19 cellular contexts compared by ENCODE assay signal in the genomic region with DNA sequence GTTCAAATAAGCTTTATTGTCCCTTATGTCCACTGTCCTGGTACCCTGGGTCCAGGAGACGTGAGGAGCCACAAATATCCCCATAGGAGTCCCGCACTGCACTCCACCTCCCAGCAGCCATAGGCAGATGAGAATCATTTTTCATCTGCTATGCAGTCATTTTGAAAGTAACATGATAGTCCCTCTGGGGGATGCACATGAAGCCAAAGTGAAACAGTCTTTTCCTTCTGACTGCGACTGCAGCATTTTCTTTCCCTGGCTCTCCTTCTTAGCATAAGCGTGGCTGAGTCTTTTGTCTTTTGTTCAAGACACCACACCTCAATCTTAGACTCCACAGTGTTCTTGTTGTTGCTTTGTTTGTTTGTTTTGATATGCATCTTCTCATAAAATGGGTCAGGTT.
DNase-seq lines count a peak whose midpoint lies in the region; ATAC-seq, FAIRE-seq and TF ChIP-seq lines count a peak whose summit lies in the region.
"Had no signal": no experiment of that assay in that cellular context is flagged by ENCODE, and none has a peak within 500 bp of the region (broad histone marks: within the 10 kb centered on the region; RNA-seq: fewer than 3 reads in every experiment).

No MANE protein-coding gene starts in this region.

- no peaks in the 10 kb centered on the region for H4K20me1 ChIP-seq in GM12878 (ENCODE audit: control insufficient read depth, insufficient read depth)

- SMC1A ChIA-PET in GM12878 (lab: Charles Lee; ENCODE audit: uncharacterized antibody, unreplicated experiment), result no interaction called here

- H3K27me3 ChIP-seq in GM12878 (replicated peaks in 1 of 2; ENCODE audit: control insufficient read depth in 2 of 2, insufficient read depth in 2 of 2, low read length in 1 of 2), result peaks cover 0 to 3% of the 10 kb centered on the region in 2 experiments; a peak in 3 of 4 replicates
- H3K27me3 ChIP-seq: stomach had no signal

- ATAC-seq in GM12878, result peak; percentile 78
- ATAC-seq: PC-3, T-cell had no signal

- POLR2A ChIA-PET in HEK293T (lab: Yijun Ruan, JAX) (no interaction called here), GM12878 (lab: Charles Lee) (no interaction called here)
- POLR2A ChIA-PET in activated CD4-positive, alpha-beta memory T cell treated with anti-CD3 and anti-CD28 coated beads for 36 hours (lab: Charles Lee), result no interaction called here

- no peak for FAIRE-seq in GM12878 (lab: Jason Lieb, UNC)
- FAIRE-seq: GM12892, H54 had no signal

- RAD21 ChIA-PET in GM12878 (lab: Charles Lee; ENCODE audit: unreplicated experiment), result no interaction called here

- H3K9me3 Mint-ChIP-seq in nephron, result peaks cover 9% of the 10 kb centered on the region
- H3K9me3 Mint-ChIP-seq in activated CD4-positive, alpha-beta memory T cell treated with anti-CD3 and anti-CD28 coated beads for 36 hours, result no peaks in the 10 kb centered on the region
- H3K9me3 Mint-ChIP-seq: activated naive CD8-positive, alpha-beta T cell treated with anti-CD3 and anti-CD28 coated beads, Interleukin-2, amount 10 ng/mL, durations not matched to agents 7 days and 5 days; T-cell had no signal

- in situ Hi-C loops in GM12878 (cut with MboI), result no loop called here

- no peak for TF ChIP-seq POLR2A in GM12878 (IDR thresholded peaks at IDR 0.05; ENCODE audit: low read depth, low read length)

- TF ChIP-seq CTCF in GM12878 (IDR thresholded peaks at IDR 0.05 in 2 of 3, conservative IDR thresholded peaks at IDR 0.05 in 1 of 3; ENCODE audit: control insufficient read depth in 2 of 3, extremely low read depth in 1 of 3, insufficient read depth in 1 of 3, low read depth in 3 of 3, low read length in 3 of 3) (no peak), nephron (IDR thresholded peaks at IDR 0.05; ENCODE audit: unreplicated experiment in 3 of 3) (no peak)

- H3K4me3 ChIP-seq in GM12878, result no peak overlapping the region
- H3K4me3 ChIP-seq: stomach had no signal

- no peaks in the 10 kb centered on the region for H3K36me3 Mint-ChIP-seq in nephron (ENCODE audit: low read depth)
- no peaks in the 10 kb centered on the region for H3K36me3 Mint-ChIP-seq in activated CD4-positive, alpha-beta memory T cell treated with anti-CD3 and anti-CD28 coated beads for 36 hours
- H3K36me3 Mint-ChIP-seq: activated naive CD8-positive, alpha-beta T cell treated with anti-CD3 and anti-CD28 coated beads, Interleukin-2, amount 10 ng/mL, durations not matched to agents 7 days and 5 days; immature natural killer cell; T-cell had no signal

- no peaks in the 10 kb centered on the region for H3K27me3 Mint-ChIP-seq in nephron (ENCODE audit: low read depth)
- H3K27me3 Mint-ChIP-seq in activated CD4-positive, alpha-beta memory T cell treated with anti-CD3 and anti-CD28 coated beads for 36 hours, result peaks cover 3% of the 10 kb centered on the region
- H3K27me3 Mint-ChIP-seq: B cell had no signal

- H3K4me2 ChIP-seq in GM12878 (ENCODE audit: control insufficient read depth, insufficient read depth), result no peak overlapping the region

- DNase-seq in GM03348 (ENCODE audit: low spot score), result peak; percentile 35
- DNase-seq in HEK293T (ENCODE audit: extremely low spot score), result peak; percentile 35
- peak; percentile 28 for DNase-seq in GM12878 (ENCODE audit: low read depth, low spot score)
- no peak for DNase-seq in caudate nucleus (lab: John Stamatoyannopoulos, UW)
- DNase-seq in activated CD4-positive, alpha-beta T cell treated with anti-CD3 and anti-CD28 coated beads for 48 hours, result no peak
- DNase-seq in activated CD4-positive, alpha-beta memory T cell treated with anti-CD3 and anti-CD28 coated beads for 36 hours, result no peak
- no peak for DNase-seq in stimulated activated CD4-positive, alpha-beta T cell treated with anti-CD3 and anti-CD28 coated beads, Interleukin-1b, Interleukin-23, amount 100 ng/mL, for 48 hours
- DNase-seq: activated naive CD8-positive, alpha-beta T cell treated with anti-CD3 and anti-CD28 coated beads, Interleukin-2, amount 10 ng/mL, durations not matched to agents 7 days and 5 days; dermis blood vessel endothelial cell; DMS79 treated with DMSO at 0.1 percent for 48 hours; immature natural killer cell; MM.1S; PC-3; stomach; T-cell had no signal

- H3K27ac ChIP-seq in GM12878 (ENCODE audit: control insufficient read depth, insufficient read depth) (no peak overlapping the region), caudate nucleus (ENCODE audit: low read depth, low read length) (no peak overlapping the region)
- H3K27ac ChIP-seq: stomach had no signal

- WGBS in GM12878 (ENCODE audit: insufficient coverage, insufficient replicate concordance, low lambda C conversion rate, missing lambda C conversion rate), result 3% methylated on average over 4 of the region's 4 CpGs

- no peaks in the 10 kb centered on the region for H3K9me3 ChIP-seq in GM12878 (replicated peaks; ENCODE audit: control insufficient read depth, insufficient read depth, low read length)
- H3K9me3 ChIP-seq: stomach had no signal

- no peaks in the 10 kb centered on the region for H3K4me1 ChIP-seq in GM12878 (ENCODE audit: control insufficient read depth, insufficient read depth, low read length)
- H3K4me1 ChIP-seq: stomach had no signal

- peak overlapping the region in 1 of 3 experiments; percentile 2 for H3K4me3 Mint-ChIP-seq in nephron
- no peak overlapping the region for H3K4me3 Mint-ChIP-seq in activated CD4-positive, alpha-beta memory T cell treated with anti-CD3 and anti-CD28 coated beads for 36 hours
- H3K4me3 Mint-ChIP-seq: activated naive CD8-positive, alpha-beta T cell treated with anti-CD3 and anti-CD28 coated beads, Interleukin-2, amount 10 ng/mL, durations not matched to agents 7 days and 5 days; B cell; immature natural killer cell; T-cell had no signal

- no TSS peak for BruUV-seq in GM12878 (replicated peaks; lab: Mats Ljungman, UMichigan)

- TF ChIP-seq EP300 in GM12878 (IDR thresholded peaks at IDR 0.05; ENCODE audit: borderline replicate concordance in 1 of 2, control insufficient read depth in 1 of 2, low read depth in 2 of 2, low read length in 2 of 2), result 0 out of 4 replicates have a peak, but pooled peaks have one; percentile 22 to 23

- CTCF ChIA-PET in HEK293T (lab: Yijun Ruan, JAX), result no interaction called here
- CTCF ChIA-PET in GM12878 (lab: Yijun Ruan, JAX), result no interaction called here
- CTCF ChIA-PET in activated CD4-positive, alpha-beta memory T cell treated with anti-CD3 and anti-CD28 coated beads for 36 hours (lab: Charles Lee), result no interaction called here

- H3K27ac Mint-ChIP-seq in nephron, result peak overlapping the region; percentile 84 to 94 (median 90)
- H3K27ac Mint-ChIP-seq in activated CD4-positive, alpha-beta memory T cell treated with anti-CD3 and anti-CD28 coated beads for 36 hours, result no peak overlapping the region
- H3K27ac Mint-ChIP-seq: activated naive CD8-positive, alpha-beta T cell treated with anti-CD3 and anti-CD28 coated beads, Interleukin-2, amount 10 ng/mL, durations not matched to agents 7 days and 5 days; B cell; immature natural killer cell; T-cell had no signal

- intact Hi-C loops in GM12878 (cut with micrococcal nuclease; ENCODE audit: unreplicated experiment), result no loop called here
- intact Hi-C loops in activated CD4-positive, alpha-beta memory T cell treated with anti-CD3 and anti-CD28 coated beads for 36 hours (cut with micrococcal nuclease), result no loop called here

- no peak for TF ChIP-seq RAD21 in GM12878 (IDR thresholded peaks at IDR 0.05; ENCODE audit: insufficient read depth, low read depth, low read length)

- no peak overlapping the region for H3K9ac ChIP-seq in GM12878 (ENCODE audit: control insufficient read depth, insufficient read depth, low read length)

- no peaks in the 10 kb centered on the region for H3K36me3 ChIP-seq in GM12878 (ENCODE audit: control insufficient read depth in 2 of 2, insufficient read depth in 2 of 2, low read length in 1 of 2)
- H3K36me3 ChIP-seq: stomach had no signal

- no peak overlapping the region for H2AFZ ChIP-seq in GM12878 (ENCODE audit: control insufficient read depth, low read depth, low read length)

- peaks cover 51% of the 10 kb centered on the region for H3K4me1 Mint-ChIP-seq in nephron
- no peaks in the 10 kb centered on the region for H3K4me1 Mint-ChIP-seq in activated CD4-positive, alpha-beta memory T cell treated with anti-CD3 and anti-CD28 coated beads for 36 hours (ENCODE audit: low read depth)
- H3K4me1 Mint-ChIP-seq: activated naive CD8-positive, alpha-beta T cell treated with anti-CD3 and anti-CD28 coated beads, Interleukin-2, amount 10 ng/mL, durations not matched to agents 7 days and 5 days; B cell; immature natural killer cell; T-cell had no signal

- H3K79me2 ChIP-seq in GM12878 (ENCODE audit: control insufficient read depth, insufficient read depth, low read length), result no peaks in the 10 kb centered on the region

TF ChIP-seq in HEK293T, 16 proteins besides CTCF, POLR2A, EP300 and RAD21:
- TF ChIP-seq BHLHE40 (IDR thresholded peaks at IDR 0.05; ENCODE audit: borderline replicate concordance), result no peak
- TF ChIP-seq, protein P1, sequence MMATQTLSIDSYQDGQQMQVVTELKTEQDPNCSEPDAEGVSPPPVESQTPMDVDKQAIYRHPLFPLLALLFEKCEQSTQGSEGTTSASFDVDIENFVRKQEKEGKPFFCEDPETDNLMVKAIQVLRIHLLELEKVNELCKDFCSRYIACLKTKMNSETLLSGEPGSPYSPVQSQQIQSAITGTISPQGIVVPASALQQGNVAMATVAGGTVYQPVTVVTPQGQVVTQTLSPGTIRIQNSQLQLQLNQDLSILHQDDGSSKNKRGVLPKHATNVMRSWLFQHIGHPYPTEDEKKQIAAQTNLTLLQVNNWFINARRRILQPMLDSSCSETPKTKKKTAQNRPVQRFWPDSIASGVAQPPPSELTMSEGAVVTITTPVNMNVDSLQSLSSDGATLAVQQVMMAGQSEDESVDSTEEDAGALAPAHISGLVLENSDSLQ (IDR thresholded peaks at IDR 0.05), result peak; percentile 54

TF ChIP-seq in GM12878, 131 proteins besides CTCF, POLR2A, EP300 and RAD21 (continues in another document):
- TF ChIP-seq JUND (IDR thresholded peaks at IDR 0.05; ENCODE audit: low read depth, low read length), result peak; percentile 81; the same call in 1 of the 2 replicates
- peak; percentile 94 for TF ChIP-seq IRF4 (IDR thresholded peaks at IDR 0.05; ENCODE audit: low read depth, low read length)
- 0 out of 2 replicates have a peak, but pooled peaks have one; percentile 19 for TF ChIP-seq PAX5 (IDR thresholded peaks at IDR 0.05; ENCODE audit: borderline replicate concordance, low read depth, low read length)
- TF ChIP-seq POU2F2 (IDR thresholded peaks at IDR 0.05; ENCODE audit: borderline replicate concordance, low read depth, low read length), result 0 out of 3 replicates have a peak, but pooled peaks have one; percentile 25
- no peak for TF ChIP-seq SREBF1 (IDR thresholded peaks at IDR 0.05; ENCODE audit: low read length)
- no peak for TF ChIP-seq RFX5 (IDR thresholded peaks at IDR 0.05; ENCODE audit: low read depth, low read length)
- TF ChIP-seq BHLHE40 (IDR thresholded peaks at IDR 0.05; ENCODE audit: borderline replicate concordance in 1 of 2, low read depth in 2 of 2, low read length in 1 of 2), result peak; percentile 12 to 25; a peak in 1 of 4 replicates
- TF ChIP-seq YY1 (IDR thresholded peaks at IDR 0.05; ENCODE audit: low read depth, low read length), result no peak

Comparison
In these comparisons a context has a peak if more than half of its experiments do, and no peak if none do; other contexts are left out.
1. DNase-seq: peak in GM03348 (single experiment), HEK293T (single experiment) and GM12878 (single experiment); none in caudate nucleus (0 of 61), activated CD4-positive, alpha-beta T cell treated with anti-CD3 and anti-CD28 coated beads for 48 hours (single experiment), activated CD4-positive, alpha-beta memory T cell treated with anti-CD3 and anti-CD28 coated beads for 36 hours (single experiment) and stimulated activated CD4-positive, alpha-beta T cell treated with anti-CD3 and anti-CD28 coated beads, Interleukin-1b, Interleukin-23, amount 100 ng/mL, for 48 hours (single experiment).